Comparison of ENCODE assay signal across 19 cellular contexts in the genomic region with DNA sequence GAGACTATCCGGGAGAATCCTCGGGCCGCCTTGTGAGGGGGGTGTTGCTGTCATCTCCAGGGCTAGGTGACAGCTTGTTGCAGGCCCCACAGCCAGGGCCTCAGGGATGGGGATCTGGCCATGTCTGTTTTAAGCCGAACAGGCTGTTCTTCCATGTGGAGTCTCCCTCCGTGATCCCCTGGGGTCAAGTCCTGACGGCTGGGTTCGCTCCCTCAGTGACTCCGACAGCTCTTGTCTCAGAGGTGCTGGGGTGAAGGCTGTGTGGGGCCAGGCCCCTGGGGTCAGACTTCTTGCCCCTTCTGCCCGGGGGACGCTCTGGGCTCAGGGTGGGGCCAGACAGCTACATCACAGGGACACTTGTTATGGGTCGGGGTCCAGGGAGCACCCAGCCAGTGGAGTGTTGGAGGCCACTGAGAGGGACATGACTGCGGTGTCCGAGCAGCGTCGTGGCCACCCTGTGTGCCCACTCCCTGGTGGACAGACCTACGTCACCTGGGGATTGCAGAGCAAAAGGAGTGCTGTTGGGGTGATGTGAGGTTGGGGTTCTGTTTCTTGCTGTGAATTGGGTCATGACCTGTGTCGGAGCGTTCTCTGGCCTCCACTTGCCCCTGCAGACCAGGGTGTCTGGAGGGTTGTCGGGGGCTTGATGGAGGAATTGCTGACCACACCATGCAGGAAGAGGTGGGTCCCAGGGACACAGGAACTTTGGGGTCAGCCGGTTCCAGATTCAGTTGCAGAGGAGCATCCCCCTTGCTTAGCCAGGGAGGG. TPM values are rescaled to one million over a fixed set of nuclear protein-coding genes. Genes with fewer than 3 reads are reported as not detected.
DNase-seq lines count a peak whose midpoint lies in the region; ATAC-seq, FAIRE-seq and TF ChIP-seq lines count a peak whose summit lies in the region.
"Had no signal": no experiment of that assay in that cellular context is flagged by ENCODE, and none has a peak within 500 bp of the region (broad histone marks: within the 10 kb centered on the region; RNA-seq: fewer than 3 reads in every experiment).

No MANE protein-coding gene starts in this region.

- H3K27me3 Mint-ChIP-seq in endothelial cell (ENCODE audit: unreplicated experiment) = peaks cover 7% of the 10 kb centered on the region
- H3K27me3 Mint-ChIP-seq in progenitor cell of endocrine pancreas = no peaks in the 10 kb centered on the region

- no peaks in the 10 kb centered on the region for H3K79me2 ChIP-seq in HepG2 (ENCODE audit: insufficient read depth, low read length)

- no peaks in the 10 kb centered on the region for H3K4me1 ChIP-seq in HepG2 (ENCODE audit: insufficient read depth, low read length)
- no peaks in the 10 kb centered on the region for H3K4me1 ChIP-seq in right lobe of liver
- H3K4me1 ChIP-seq in mucosa of descending colon (ENCODE audit: low read depth) = no peaks in the 10 kb centered on the region

- CTCF ChIA-PET in HepG2 (lab: Yijun Ruan, JAX; ENCODE audit: low intra/inter-chr PET ratio, low total read pairs) = no interaction called here

- H3K4me1 Mint-ChIP-seq in endothelial cell (ENCODE audit: unreplicated experiment) (no peaks in the 10 kb centered on the region), progenitor cell of endocrine pancreas (ENCODE audit: low read depth) (peaks cover under 1% of the 10 kb centered on the region)

- H3K27me3 ChIP-seq in HepG2 (ENCODE audit: control insufficient read depth in 1 of 2, insufficient read depth in 2 of 2, low read length in 2 of 2) (no peaks in the 10 kb centered on the region), right lobe of liver (no peaks in the 10 kb centered on the region)

- H2AFZ ChIP-seq in HepG2 (ENCODE audit: low read length) = no peak overlapping the region

- TF ChIP-seq RAD21 in HepG2 (CRISPR knock-in tag; IDR thresholded peaks at IDR 0.05) = no peak

- TF ChIP-seq EP300 in HepG2 (IDR thresholded peaks at IDR 0.05; ENCODE audit: low read depth in 2 of 2, low read length in 2 of 2) (no peak), HepG2 (CRISPR knock-in tag; IDR thresholded peaks at IDR 0.05; ENCODE audit: borderline replicate concordance) (no peak)

- peak overlapping the region; percentile 71 for H3K4me3 Mint-ChIP-seq in endothelial cell (ENCODE audit: unreplicated experiment)
- no peak overlapping the region for H3K4me3 Mint-ChIP-seq in progenitor cell of endocrine pancreas (ENCODE audit: low read depth)

- H3K9me3 ChIP-seq in HepG2 (ENCODE audit: low read length) = no peaks in the 10 kb centered on the region
- H3K9me3 ChIP-seq in right lobe of liver = no peaks in the 10 kb centered on the region
- H3K9me3 ChIP-seq in mucosa of descending colon = no peaks in the 10 kb centered on the region

- no TSS peak for BruUV-seq in HepG2 (replicated peaks; lab: Mats Ljungman, UMichigan)

- no peak for DNase-seq in HepG2 (ENCODE audit: low spot score)
- no peak for DNase-seq in right lobe of liver
- no peak for DNase-seq in endothelial cell (ENCODE audit: low spot score)
- peak; percentile 61 for DNase-seq in posterior vena cava (ENCODE audit: low spot score)
- DNase-seq in progenitor cell of endocrine pancreas (ENCODE audit: low spot score, unreplicated experiment) = no peak
- no peak for DNase-seq in mucosa of descending colon
- DNase-seq in cerebellar nuclear complex (lab: John Stamatoyannopoulos, UW) = no peak
- DNase-seq: GF-D8, NCI-H1105, NCI-H1694 treated with DMSO at 0.1 percent for 48 hours, NCI-H345, NCI-H526 treated with DMSO at 0.1 percent for 48 hours had no signal

- POLR2A ChIA-PET in HepG2 (lab: Yijun Ruan, JAX) = interaction anchor here (2.0 kb wide), 1 partner anchor 13 kb away, joined by 5 read pairs; no protein-coding TSS in a partner anchor

- in situ Hi-C loops in HepG2 (cut with HindIII; ENCODE audit: extremely low pct_ligation_motif_present, low pct_unique_long_range_greater_than_20kb) = no loop called here

- no peak overlapping the region for H3K27ac ChIP-seq in HepG2 (ENCODE audit: extremely low read length, insufficient read depth, low read length)
- H3K27ac ChIP-seq in right lobe of liver = no peak overlapping the region
- H3K27ac ChIP-seq: C4-2B had no signal

- intact Hi-C loops in HepG2 (cut with micrococcal nuclease; ENCODE audit: unreplicated experiment) (no loop called here), right lobe of liver (cut with DNase I) (no loop called here), posterior vena cava (cut with DNase I) (no loop called here), mucosa of descending colon (cut with DNase I, micrococcal nuclease) (no loop called here)

- H3K9me3 Mint-ChIP-seq in endothelial cell (ENCODE audit: unreplicated experiment) = no peaks in the 10 kb centered on the region
- H3K9me3 Mint-ChIP-seq in progenitor cell of endocrine pancreas (ENCODE audit: low read depth) = no peaks in the 10 kb centered on the region

- no peak overlapping the region for H3K4me3 ChIP-seq in HepG2 (replicated peaks in 1 of 3; ENCODE audit: insufficient read depth in 1 of 3, low read depth in 2 of 3, low read length in 3 of 3)
- H3K4me3 ChIP-seq in right lobe of liver = no peak overlapping the region
- no peak overlapping the region for H3K4me3 ChIP-seq in mucosa of descending colon

- H3K36me3 Mint-ChIP-seq in endothelial cell (ENCODE audit: low read depth, unreplicated experiment) (peaks cover 32% of the 10 kb centered on the region), progenitor cell of endocrine pancreas (ENCODE audit: insufficient read depth) (peaks cover 19% of the 10 kb centered on the region)

- TF ChIP-seq POLR2A in HepG2 (IDR thresholded peaks at IDR 0.05; ENCODE audit: insufficient read depth in 1 of 2, low read depth in 2 of 2, low read length in 2 of 2) (no peak), right lobe of liver (IDR thresholded peaks at IDR 0.05) (no peak)

- FAIRE-seq in HepG2 (lab: Jason Lieb, UNC) = no peak
- FAIRE-seq: GM12891, GM18507, RCC 7860 had no signal

- H3K27ac Mint-ChIP-seq in endothelial cell (ENCODE audit: unreplicated experiment) (no peak overlapping the region), progenitor cell of endocrine pancreas (no peak overlapping the region)

- H3K9ac ChIP-seq in HepG2 (ENCODE audit: insufficient read depth, low read depth, low read length) = no peak overlapping the region

- H3K36me3 ChIP-seq in HepG2 (replicated peaks in 1 of 2; ENCODE audit: control insufficient read depth in 1 of 2, insufficient read depth in 2 of 2, low read length in 2 of 2) = peaks cover 15 to 27% of the 10 kb centered on the region in 2 experiments; a peak in 4 of 5 replicates
- H3K36me3 ChIP-seq in right lobe of liver = peaks cover 3 to 53% (median 20%) of the 10 kb centered on the region in 4 donors
- no peaks in the 10 kb centered on the region for H3K36me3 ChIP-seq in mucosa of descending colon (ENCODE audit: low read depth)

- no peak overlapping the region for H3K4me2 ChIP-seq in HepG2 (ENCODE audit: low read depth, low read length)

- 99% methylated on average over 15 of the region's 20 CpGs for WGBS in HepG2 (ENCODE audit: low lambda C conversion rate)
- WGBS in right lobe of liver (ENCODE audit: insufficient coverage, low coverage, low lambda C conversion rate, missing lambda C conversion rate) = no CpG with 5 or more reads among the region's 20 CpGs

- ATAC-seq in HepG2 = no peak
- no peak for ATAC-seq in right lobe of liver
- no peak for ATAC-seq in mucosa of descending colon

- no peaks in the 10 kb centered on the region for H4K20me1 ChIP-seq in HepG2 (ENCODE audit: insufficient read depth, low read length)

- TF ChIP-seq CTCF in HepG2 (CRISPR knock-in tag; IDR thresholded peaks at IDR 0.05) (no peak), right lobe of liver (IDR thresholded peaks at IDR 0.05) (no peak), endothelial cell (IDR thresholded peaks at IDR 0.05; ENCODE audit: unreplicated experiment) (no peak), progenitor cell of endocrine pancreas (IDR thresholded peaks at IDR 0.05; ENCODE audit: unreplicated experiment) (no peak), mucosa of descending colon (IDR thresholded peaks at IDR 0.05) (no peak)

RNA-seq across cellular contexts. Expression of gene EPN1, which starts 21.5 kb away (rescaled TPM):
- 28.9 and 32.6 TPM in 2 replicates for total RNA-seq in HepG2 (2016; rRNA removed; fragmentation: Illumina TruSeq; extraction: Trizol)
- 52.8 and 53.7 TPM in 2 replicates for total RNA-seq in HepG2 (2016; cell fraction: cytosol; rRNA removed; fragmentation: Illumina TruSeq; extraction: Trizol; ENCODE audit: low read depth)
- total RNA-seq in HepG2 (2016; cell fraction: insoluble cytoplasmic fraction; rRNA removed; fragmentation: Illumina TruSeq; extraction: Trizol) = 25.9 and 29.9 TPM in 2 replicates
- total RNA-seq in HepG2 (2016; cell fraction: membrane; rRNA removed; fragmentation: Illumina TruSeq; extraction: Trizol) = 128 and 129 TPM in 2 replicates
- total RNA-seq in HepG2 (2016; cell fraction: nucleus; rRNA removed; fragmentation: Illumina TruSeq; extraction: Trizol) = 16.4 and 20.8 TPM in 2 replicates
- polyA plus RNA-seq in HepG2 (2011; rRNA removed) = 31.7 and 43.7 TPM in 2 replicates
- polyA plus RNA-seq in HepG2 (2011; cell fraction: cytosol; rRNA removed) = 46.0 and 71.9 TPM in 2 replicates
- polyA plus RNA-seq in HepG2 (2011; cell fraction: nucleus; rRNA removed) = 59.6 and 61.3 TPM in 2 replicates
- polyA plus RNA-seq in HepG2 (2012) = 69.9 and 79.8 TPM in 2 replicates
- 193 and 205 TPM in 2 replicates for polyA plus RNA-seq in HepG2 (2016; cell fraction: cytosol; fragmentation: Illumina TruSeq; extraction: Trizol; ENCODE audit: low read depth)
- polyA plus RNA-seq in HepG2 (2016; cell fraction: insoluble cytoplasmic fraction; fragmentation: Illumina TruSeq; extraction: Trizol; ENCODE audit: low read depth) = 64.3 and 84.2 TPM in 2 replicates
- 245 and 288 TPM in 2 replicates for polyA plus RNA-seq in HepG2 (2016; cell fraction: membrane; fragmentation: Illumina TruSeq; extraction: Trizol; ENCODE audit: low read depth)
- polyA plus RNA-seq in HepG2 (2016; cell fraction: nucleus; fragmentation: Illumina TruSeq; extraction: Trizol; ENCODE audit: insufficient read depth, low read depth) = 57.0 and 57.7 TPM in 2 replicates
- polyA minus RNA-seq in HepG2 (2011; rRNA and poly(A)+ RNA removed; ENCODE audit: low replicate concordance) = 37.6 and 70.9 TPM in 2 replicates
- polyA minus RNA-seq in HepG2 (2011; cell fraction: cytosol; rRNA and poly(A)+ RNA removed) = 66.7 and 69.6 TPM in 2 replicates
- 14.3 and 14.4 TPM in 2 replicates for polyA minus RNA-seq in HepG2 (2011; cell fraction: nucleus; rRNA and poly(A)+ RNA removed)
- 100 to 1,000 TPM in 5 of 6 experiments, 10 to 100 TPM in 1; 88.9 to 162 (median 107) TPM for total RNA-seq in right lobe of liver
- total RNA-seq in endothelial cell (ENCODE audit: unreplicated experiment) = 250 TPM
- 10 to 100 TPM; 75.5 to 76.4 TPM for total RNA-seq in posterior vena cava
- total RNA-seq in progenitor cell of endocrine pancreas = 115 and 118 TPM in 2 replicates
- total RNA-seq in mucosa of descending colon = 100 to 1,000 TPM; 156 to 251 (median 192) TPM

RNA-seq across cellular contexts. Expression of gene U2AF2, which starts 41.6 kb away (rescaled TPM):
- total RNA-seq in HepG2 (2016; rRNA removed; fragmentation: Illumina TruSeq; extraction: Trizol) = 124 and 127 TPM in 2 replicates
- total RNA-seq in HepG2 (2016; cell fraction: cytosol; rRNA removed; fragmentation: Illumina TruSeq; extraction: Trizol; ENCODE audit: low read depth) = 22.0 and 23.9 TPM in 2 replicates
- 117 and 129 TPM in 2 replicates for total RNA-seq in HepG2 (2016; cell fraction: insoluble cytoplasmic fraction; rRNA removed; fragmentation: Illumina TruSeq; extraction: Trizol)
- total RNA-seq in HepG2 (2016; cell fraction: membrane; rRNA removed; fragmentation: Illumina TruSeq; extraction: Trizol) = 34.1 and 39.9 TPM in 2 replicates
- total RNA-seq in HepG2 (2016; cell fraction: nucleus; rRNA removed; fragmentation: Illumina TruSeq; extraction: Trizol) = 67.4 and 78.0 TPM in 2 replicates
- 84.3 and 116 TPM in 2 replicates for polyA plus RNA-seq in HepG2 (2011; rRNA removed)
- polyA plus RNA-seq in HepG2 (2011; cell fraction: cytosol; rRNA removed) = 64.9 and 87.3 TPM in 2 replicates
- polyA plus RNA-seq in HepG2 (2011; cell fraction: nucleus; rRNA removed) = 388 and 484 TPM in 2 replicates
- polyA plus RNA-seq in HepG2 (2012) = 86.8 and 111 TPM in 2 replicates
- 10.3 TPM in 2 replicates for polyA plus RNA-seq in HepG2 (2016; cell fraction: cytosol; fragmentation: Illumina TruSeq; extraction: Trizol; ENCODE audit: low read depth)
- 146 and 162 TPM in 2 replicates for polyA plus RNA-seq in HepG2 (2016; cell fraction: insoluble cytoplasmic fraction; fragmentation: Illumina TruSeq; extraction: Trizol; ENCODE audit: low read depth)
- polyA plus RNA-seq in HepG2 (2016; cell fraction: membrane; fragmentation: Illumina TruSeq; extraction: Trizol; ENCODE audit: low read depth) = 21.2 and 21.5 TPM in 2 replicates
- polyA plus RNA-seq in HepG2 (2016; cell fraction: nucleus; fragmentation: Illumina TruSeq; extraction: Trizol; ENCODE audit: insufficient read depth, low read depth) = 178 and 182 TPM in 2 replicates
- 124 and 144 TPM in 2 replicates for polyA minus RNA-seq in HepG2 (2011; rRNA and poly(A)+ RNA removed; ENCODE audit: low replicate concordance)
- polyA minus RNA-seq in HepG2 (2011; cell fraction: cytosol; rRNA and poly(A)+ RNA removed) = 41.7 and 55.9 TPM in 2 replicates
- 60.4 and 76.0 TPM in 2 replicates for polyA minus RNA-seq in HepG2 (2011; cell fraction: nucleus; rRNA and poly(A)+ RNA removed)
- total RNA-seq in right lobe of liver = 10 to 100 TPM; 55.1 to 75.6 (median 63.5) TPM
- total RNA-seq in endothelial cell (ENCODE audit: unreplicated experiment) = 219 TPM
- total RNA-seq in posterior vena cava = 10 to 100 TPM; 89.3 to 91.7 TPM
- 275 and 281 TPM in 2 replicates for total RNA-seq in progenitor cell of endocrine pancreas
- 100 to 1,000 TPM; 162 to 194 (median 163) TPM for total RNA-seq in mucosa of descending colon

RNA-seq across cellular contexts. Expression of gene NLRP9, which starts 41.7 kb away (rescaled TPM):
- not detected in 2 replicates for total RNA-seq in HepG2 (2016; rRNA removed; fragmentation: Illumina TruSeq; extraction: Trizol)
- total RNA-seq in HepG2 (2016; cell fraction: cytosol; rRNA removed; fragmentation: Illumina TruSeq; extraction: Trizol; ENCODE audit: low read depth) = not detected in 2 replicates
- total RNA-seq in HepG2 (2016; cell fraction: insoluble cytoplasmic fraction; rRNA removed; fragmentation: Illumina TruSeq; extraction: Trizol) = not detected in 2 replicates
- not detected in 2 replicates for total RNA-seq in HepG2 (2016; cell fraction: membrane; rRNA removed; fragmentation: Illumina TruSeq; extraction: Trizol)
- total RNA-seq in HepG2 (2016; cell fraction: nucleus; rRNA removed; fragmentation: Illumina TruSeq; extraction: Trizol) = not detected in 2 replicates
- polyA plus RNA-seq in HepG2 (2011; rRNA removed) = not detected in 2 replicates
- not detected in 2 replicates for polyA plus RNA-seq in HepG2 (2011; cell fraction: cytosol; rRNA removed)
- not detected in 2 replicates for polyA plus RNA-seq in HepG2 (2011; cell fraction: nucleus; rRNA removed)
- polyA plus RNA-seq in HepG2 (2012) = not detected in 2 replicates
- not detected in 2 replicates for polyA plus RNA-seq in HepG2 (2016; cell fraction: cytosol; fragmentation: Illumina TruSeq; extraction: Trizol; ENCODE audit: low read depth)
- not detected in 2 replicates for polyA plus RNA-seq in HepG2 (2016; cell fraction: insoluble cytoplasmic fraction; fragmentation: Illumina TruSeq; extraction: Trizol; ENCODE audit: low read depth)
- polyA plus RNA-seq in HepG2 (2016; cell fraction: membrane; fragmentation: Illumina TruSeq; extraction: Trizol; ENCODE audit: low read depth) = not detected in 2 replicates
- polyA plus RNA-seq in HepG2 (2016; cell fraction: nucleus; fragmentation: Illumina TruSeq; extraction: Trizol; ENCODE audit: insufficient read depth, low read depth) = not detected in 2 replicates
- not detected in 2 replicates for polyA minus RNA-seq in HepG2 (2011; rRNA and poly(A)+ RNA removed; ENCODE audit: low replicate concordance)
- not detected in 2 replicates for polyA minus RNA-seq in HepG2 (2011; cell fraction: cytosol; rRNA and poly(A)+ RNA removed)
- polyA minus RNA-seq in HepG2 (2011; cell fraction: nucleus; rRNA and poly(A)+ RNA removed) = not detected in 2 replicates
- not detected for total RNA-seq in right lobe of liver
- total RNA-seq in endothelial cell (ENCODE audit: unreplicated experiment) = not detected
- not detected for total RNA-seq in posterior vena cava
- not detected in 2 replicates for total RNA-seq in progenitor cell of endocrine pancreas
- total RNA-seq in mucosa of descending colon = not detected
- total RNA-seq: A673, Daoy, LHCN-M2 had no signal

RNA-seq across cellular contexts. Expression of gene CCDC106, which starts 48.5 kb away (rescaled TPM):
- 7.0 and 8.8 TPM in 2 replicates for total RNA-seq in HepG2 (2016; rRNA removed; fragmentation: Illumina TruSeq; extraction: Trizol)
- total RNA-seq in HepG2 (2016; cell fraction: cytosol; rRNA removed; fragmentation: Illumina TruSeq; extraction: Trizol; ENCODE audit: low read depth) = 10.8 and 12.3 TPM in 2 replicates
- 4.5 and 9.6 TPM in 2 replicates for total RNA-seq in HepG2 (2016; cell fraction: insoluble cytoplasmic fraction; rRNA removed; fragmentation: Illumina TruSeq; extraction: Trizol)
- total RNA-seq in HepG2 (2016; cell fraction: membrane; rRNA removed; fragmentation: Illumina TruSeq; extraction: Trizol) = 15.2 and 19.5 TPM in 2 replicates
- total RNA-seq in HepG2 (2016; cell fraction: nucleus; rRNA removed; fragmentation: Illumina TruSeq; extraction: Trizol) = 4.3 and 4.4 TPM in 2 replicates
- 4.7 and 6.2 TPM in 2 replicates for polyA plus RNA-seq in HepG2 (2011; rRNA removed)
- 3.2 and 6.1 TPM in 2 replicates for polyA plus RNA-seq in HepG2 (2011; cell fraction: cytosol; rRNA removed)
- polyA plus RNA-seq in HepG2 (2011; cell fraction: nucleus; rRNA removed) = 12.9 and 13.3 TPM in 2 replicates
- 4.6 and 4.9 TPM in 2 replicates for polyA plus RNA-seq in HepG2 (2012)
- polyA plus RNA-seq in HepG2 (2016; cell fraction: cytosol; fragmentation: Illumina TruSeq; extraction: Trizol; ENCODE audit: low read depth) = 17.8 and 22.3 TPM in 2 replicates
- polyA plus RNA-seq in HepG2 (2016; cell fraction: insoluble cytoplasmic fraction; fragmentation: Illumina TruSeq; extraction: Trizol; ENCODE audit: low read depth) = 10.6 and 16.4 TPM in 2 replicates
- 23.8 and 25.2 TPM in 2 replicates for polyA plus RNA-seq in HepG2 (2016; cell fraction: membrane; fragmentation: Illumina TruSeq; extraction: Trizol; ENCODE audit: low read depth)
- polyA plus RNA-seq in HepG2 (2016; cell fraction: nucleus; fragmentation: Illumina TruSeq; extraction: Trizol; ENCODE audit: insufficient read depth, low read depth) = 20.2 and 22.7 TPM in 2 replicates
- 4.4 and 6.2 TPM in 2 replicates for polyA minus RNA-seq in HepG2 (2011; rRNA and poly(A)+ RNA removed; ENCODE audit: low replicate concordance)
- polyA minus RNA-seq in HepG2 (2011; cell fraction: cytosol; rRNA and poly(A)+ RNA removed) = 1.8 and 3.4 TPM in 2 replicates
- 2.2 and 3.9 TPM in 2 replicates for polyA minus RNA-seq in HepG2 (2011; cell fraction: nucleus; rRNA and poly(A)+ RNA removed)
- 10 to 100 TPM in 3 of 6 experiments, 1 to 10 TPM in 3; 6.1 to 19.7 (median 9.8) TPM for total RNA-seq in right lobe of liver
- total RNA-seq in endothelial cell (ENCODE audit: unreplicated experiment) = 20.1 TPM
- 10 to 100 TPM in 1 of 2 donors, 1 to 10 TPM in 1; 8.6 to 13.6 TPM for total RNA-seq in posterior vena cava
- total RNA-seq in progenitor cell of endocrine pancreas = 23.0 and 23.9 TPM in 2 replicates
- total RNA-seq in mucosa of descending colon = 10 to 100 TPM in 1 of 3 donors, 1 to 10 TPM in 2; 5.5 to 14.8 (median 6.3) TPM

RNA-seq across cellular contexts. Expression of gene ZNF581, which starts 53.0 kb away (rescaled TPM):
- total RNA-seq in HepG2 (2016; rRNA removed; fragmentation: Illumina TruSeq; extraction: Trizol) (18.4 and 19.6 TPM in 2 replicates), right lobe of liver (1 to 10 TPM; 2.7 to 7.3 (median 5.1) TPM), endothelial cell (ENCODE audit: unreplicated experiment) (47.2 TPM), posterior vena cava (10 to 100 TPM in 1 of 2 donors, 1 to 10 TPM in 1; 8.0 to 12.0 TPM), progenitor cell of endocrine pancreas (38.8 and 40.1 TPM in 2 replicates), mucosa of descending colon (10 to 100 TPM; 15.2 to 22.5 (median 20.1) TPM)
- total RNA-seq in HepG2 (2016; cell fraction: cytosol; rRNA removed; fragmentation: Illumina TruSeq; extraction: Trizol; ENCODE audit: low read depth) = 34.0 and 35.7 TPM in 2 replicates
- total RNA-seq in HepG2 (2016; cell fraction: insoluble cytoplasmic fraction; rRNA removed; fragmentation: Illumina TruSeq; extraction: Trizol) = 17.7 and 20.9 TPM in 2 replicates
- 38.4 and 42.1 TPM in 2 replicates for total RNA-seq in HepG2 (2016; cell fraction: membrane; rRNA removed; fragmentation: Illumina TruSeq; extraction: Trizol)
- 10.8 and 12.4 TPM in 2 replicates for total RNA-seq in HepG2 (2016; cell fraction: nucleus; rRNA removed; fragmentation: Illumina TruSeq; extraction: Trizol)
- polyA plus RNA-seq in HepG2 (2011; rRNA removed) = 49.5 and 52.6 TPM in 2 replicates
- polyA plus RNA-seq in HepG2 (2011; cell fraction: cytosol; rRNA removed) = 38.8 and 63.7 TPM in 2 replicates
- 31.7 and 33.0 TPM in 2 replicates for polyA plus RNA-seq in HepG2 (2011; cell fraction: nucleus; rRNA removed)
- polyA plus RNA-seq in HepG2 (2012) = 36.3 and 55.4 TPM in 2 replicates
- 26.5 and 29.6 TPM in 2 replicates for polyA plus RNA-seq in HepG2 (2016; cell fraction: cytosol; fragmentation: Illumina TruSeq; extraction: Trizol; ENCODE audit: low read depth)
- polyA plus RNA-seq in HepG2 (2016; cell fraction: insoluble cytoplasmic fraction; fragmentation: Illumina TruSeq; extraction: Trizol; ENCODE audit: low read depth) = 17.0 and 19.4 TPM in 2 replicates
- 31.3 and 37.7 TPM in 2 replicates for polyA plus RNA-seq in HepG2 (2016; cell fraction: membrane; fragmentation: Illumina TruSeq; extraction: Trizol; ENCODE audit: low read depth)
- 21.8 and 23.7 TPM in 2 replicates for polyA plus RNA-seq in HepG2 (2016; cell fraction: nucleus; fragmentation: Illumina TruSeq; extraction: Trizol; ENCODE audit: insufficient read depth, low read depth)
- polyA minus RNA-seq in HepG2 (2011; rRNA and poly(A)+ RNA removed; ENCODE audit: low replicate concordance) = 18.8 and 71.6 TPM in 2 replicates
- 32.7 and 49.8 TPM in 2 replicates for polyA minus RNA-seq in HepG2 (2011; cell fraction: cytosol; rRNA and poly(A)+ RNA removed)
- 8.4 and 9.6 TPM in 2 replicates for polyA minus RNA-seq in HepG2 (2011; cell fraction: nucleus; rRNA and poly(A)+ RNA removed)
